Comparison of ENCODE assay signal across 10 cellular contexts in the genomic region with DNA sequence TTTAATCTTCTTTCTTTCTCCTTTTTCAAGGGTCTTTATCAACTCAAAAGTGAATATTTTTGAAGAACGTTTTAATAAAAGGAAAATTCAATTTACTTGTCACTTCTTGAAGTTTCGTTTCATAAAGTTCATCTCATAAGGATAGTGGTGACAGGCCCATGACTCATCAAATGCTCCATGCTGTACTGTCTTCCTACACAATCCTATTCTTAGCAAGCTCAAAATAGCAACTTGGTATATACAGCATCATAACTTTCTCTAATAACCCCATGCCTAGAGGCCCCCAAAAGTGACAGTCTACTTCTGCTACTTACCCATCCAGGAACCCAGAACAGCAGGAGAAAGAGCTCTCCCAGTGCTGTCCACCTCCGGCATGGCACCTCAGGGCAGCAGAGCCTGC. TPM values are rescaled to one million over a fixed set of nuclear protein-coding genes. Genes with fewer than 3 reads are reported as not detected.
A peak's percentile ranks its signal among the peaks of the same experiment; 100 is the strongest.
DNase-seq lines count a peak whose midpoint lies in the region; TF ChIP-seq lines count a peak whose summit lies in the region.
"Had no signal": no experiment of that assay in that cellular context is flagged by ENCODE, and none has a peak within 500 bp of the region (broad histone marks: within the 10 kb centered on the region; RNA-seq: fewer than 3 reads in every experiment).

No MANE protein-coding gene starts in this region.

- peak overlapping the region in 1 of 10 experiments; percentile 4; a peak in 1 of 20 replicates for H3K4me3 ChIP-seq in BLaER1 treated with 17β-estradiol and CSF1 and Interleukin-3, amounts not matched to agents 10 nM and 100 nM
- no peak overlapping the region for H3K4me3 ChIP-seq in fibroblast of the aortic adventitia (ENCODE audit: low read depth, low read length)
- no peak overlapping the region for H3K4me3 ChIP-seq in left ventricle myocardium inferior
- H3K4me3 ChIP-seq: body of pancreas, Peyer's patch had no signal

- intact Hi-C loops in left ventricle myocardium inferior (cut with micrococcal nuclease): no loop called here

- DNase-seq in HCEC 1CT: peak; percentile 77
- DNase-seq in SIG-M5 treated with dmso at 0.1 percent for 504 hours (lab: John Stamatoyannopoulos, UW; ENCODE audit: unreplicated experiment): peak; percentile 90
- peak; percentile 43 for DNase-seq in fibroblast of the aortic adventitia (ENCODE audit: low read depth)
- DNase-seq in NCI-H146 treated with DMSO at 0.1 percent for 48 hours (lab: John Stamatoyannopoulos, UW; ENCODE audit: unreplicated experiment): no peak
- no peak for DNase-seq in HT-29 (ENCODE audit: low spot score)
- DNase-seq in NCI-H2107 (lab: John Stamatoyannopoulos, UW): no peak
- DNase-seq in left ventricle myocardium inferior: no peak
- DNase-seq: body of pancreas, Peyer's patch had no signal

- H4K20me1 ChIP-seq in BLaER1 treated with 17β-estradiol and CSF1 and Interleukin-3, amounts not matched to agents 10 nM and 100 nM: no peaks in the 10 kb centered on the region

- peak overlapping the region in 7 of 11 experiments; percentile 3 to 58 (median 24); a peak in 8 of 22 replicates for H3K27ac ChIP-seq in BLaER1 treated with 17β-estradiol and CSF1 and Interleukin-3, amounts not matched to agents 10 nM and 100 nM
- no peak overlapping the region for H3K27ac ChIP-seq in left ventricle myocardium inferior (replicated peaks)
- H3K27ac ChIP-seq: body of pancreas, Peyer's patch had no signal

- H3K36me3 ChIP-seq in BLaER1 treated with 17β-estradiol and CSF1 and Interleukin-3, amounts not matched to agents 10 nM and 100 nM: no peaks in the 10 kb centered on the region
- H3K36me3 ChIP-seq in left ventricle myocardium inferior: no peaks in the 10 kb centered on the region
- H3K36me3 ChIP-seq: Peyer's patch had no signal

- no peaks in the 10 kb centered on the region for H3K27me3 ChIP-seq in BLaER1 treated with 17β-estradiol and CSF1 and Interleukin-3, amounts not matched to agents 10 nM and 100 nM
- H3K27me3 ChIP-seq in left ventricle myocardium inferior (ENCODE audit: low read depth): peaks cover 21% of the 10 kb centered on the region
- H3K27me3 ChIP-seq: body of pancreas, Peyer's patch had no signal

- H3K9me3 ChIP-seq in BLaER1 treated with 17β-estradiol and CSF1 and Interleukin-3, amounts not matched to agents 10 nM and 100 nM (replicated peaks in 1 of 11): no peaks in the 10 kb centered on the region
- H3K9me3 ChIP-seq in left ventricle myocardium inferior (replicated peaks): no peaks in the 10 kb centered on the region
- H3K9me3 ChIP-seq: body of pancreas, Peyer's patch had no signal

- peak overlapping the region in 3 of 11 experiments; percentile 29 to 39 (median 34); a peak in 4 of 22 replicates for H3K9ac ChIP-seq in BLaER1 treated with 17β-estradiol and CSF1 and Interleukin-3, amounts not matched to agents 10 nM and 100 nM

- peaks cover 7 to 30% (median 17%) of the 10 kb centered on the region in 10 experiments for H3K4me1 ChIP-seq in BLaER1 treated with 17β-estradiol and CSF1 and Interleukin-3, amounts not matched to agents 10 nM and 100 nM
- no peaks in the 10 kb centered on the region for H3K4me1 ChIP-seq in left ventricle myocardium inferior
- H3K4me1 ChIP-seq: body of pancreas, Peyer's patch had no signal

- TF ChIP-seq CTCF in fibroblast of the aortic adventitia (IDR thresholded peaks at IDR 0.05; ENCODE audit: insufficient read depth, low read length): no peak
- TF ChIP-seq CTCF in left ventricle myocardium inferior (IDR thresholded peaks at IDR 0.05; ENCODE audit: borderline replicate concordance): no peak

- peak overlapping the region; percentile 33 to 88 (median 79) for H3K4me2 ChIP-seq in BLaER1 treated with 17β-estradiol and CSF1 and Interleukin-3, amounts not matched to agents 10 nM and 100 nM

RNA-seq across cellular contexts. Expression of a gene that starts 7.7 kb away (rescaled TPM):
- total RNA-seq in fibroblast of the aortic adventitia (ENCODE audit: low replicate concordance) (0.27 and 0.49 TPM in 2 replicates), left ventricle myocardium inferior (not detected)
- not detected in 2 replicates for total RNA-seq in HT-29 (2014; rRNA removed; shearing (Covaris generic))
- total RNA-seq: Peyer's patch had no signal

RNA-seq across cellular contexts. Expression of a gene that starts 8.4 kb away (rescaled TPM):
- total RNA-seq in fibroblast of the aortic adventitia (ENCODE audit: low replicate concordance) (6.5 and 34.5 TPM in 2 replicates), left ventricle myocardium inferior (172 TPM)
- 17.2 and 33.8 TPM in 2 replicates for total RNA-seq in HT-29 (2014; rRNA removed; shearing (Covaris generic))

Comparison
In these comparisons a context has a peak if more than half of its experiments do, and no peak if none do; other contexts are left out.
1. DNase-seq: peak in HCEC 1CT (single experiment), SIG-M5 treated with dmso at 0.1 percent for 504 hours (single experiment) and fibroblast of the aortic adventitia (single experiment); none in NCI-H146 treated with DMSO at 0.1 percent for 48 hours (single experiment), HT-29 (single experiment), NCI-H2107 (single experiment) and left ventricle myocardium inferior (single experiment).